ENCODE assay signal across 28 cellular contexts in genomic region chr1:198340139-198340538, GRCh38.
"Had no signal": no experiment of that assay in that cellular context is flagged by ENCODE, and none has a peak within 500 bp of the region (broad histone marks: within the 10 kb centered on the region; RNA-seq: fewer than 3 reads in every experiment).

No MANE protein-coding gene starts in this region.

- ATAC-seq: activated naive CD4-positive, alpha-beta T cell treated with anti-CD3 and anti-CD28 coated beads, Interleukin-2, amount 50 U/mL, for 72 hours; gastroesophageal sphincter; heart left ventricle; stimulated activated memory B cell treated with anti-CD40 and anti-IgM and Interleukin-4, amounts not matched to agents 10 μg/mL and 1 μg/mL and 100 μg/mL, for 72 hours; stimulated activated naive CD8-positive, alpha-beta T cell treated with anti-CD3 and anti-CD28 coated beads, Interleukin-15, amount 100 ng/mL, for 72 hours had no signal

- H3K36me3 Mint-ChIP-seq: activated CD4-positive, alpha-beta memory T cell treated with anti-CD3 and anti-CD28 coated beads for 36 hours; activated naive CD4-positive, alpha-beta T cell treated with anti-CD3 and anti-CD28 coated beads, Interleukin-2, amount 50 U/mL, for 72 hours; mesothelial cell of epicardium; stimulated activated memory B cell treated with anti-CD40 and anti-IgM and Interleukin-4, amounts not matched to agents 10 μg/mL and 1 μg/mL and 100 μg/mL, for 72 hours had no signal

- H3K27me3 Mint-ChIP-seq: activated CD4-positive, alpha-beta memory T cell treated with anti-CD3 and anti-CD28 coated beads for 36 hours; activated T-cell treated with anti-CD3 and anti-CD28 coated beads, Interleukin-2, amount 50 U/mL, for 24 hours; stimulated activated naive CD8-positive, alpha-beta T cell treated with anti-CD3 and anti-CD28 coated beads, Interleukin-15, amount 100 ng/mL, for 72 hours had no signal

- H3K4me3 Mint-ChIP-seq: activated CD4-positive, alpha-beta memory T cell treated with anti-CD3 and anti-CD28 coated beads for 36 hours; activated CD4-positive, alpha-beta T cell treated with anti-CD3 and anti-CD28 coated beads, Interleukin-2, amount 10 ng/mL, durations not matched to agents 24 days and 14 days; activated T-cell treated with anti-CD3 and anti-CD28 coated beads, Interleukin-2, amount 50 U/mL, for 24 hours; immature natural killer cell; mesothelial cell of epicardium; naive B cell; nephron progenitor cell; stimulated activated memory B cell treated with anti-CD40 and anti-IgM and Interleukin-4, amounts not matched to agents 10 μg/mL and 1 μg/mL and 100 μg/mL, for 72 hours; stimulated activated naive CD8-positive, alpha-beta T cell treated with anti-CD3 and anti-CD28 coated beads, Interleukin-15, amount 100 ng/mL, for 72 hours had no signal

- H3K27ac Mint-ChIP-seq: activated CD4-positive, alpha-beta memory T cell treated with anti-CD3 and anti-CD28 coated beads for 36 hours; activated CD4-positive, alpha-beta T cell treated with anti-CD3 and anti-CD28 coated beads, Interleukin-2, amount 10 ng/mL, durations not matched to agents 24 days and 14 days; activated naive CD4-positive, alpha-beta T cell treated with anti-CD3 and anti-CD28 coated beads, Interleukin-2, amount 50 U/mL, for 72 hours; activated T-cell treated with anti-CD3 and anti-CD28 coated beads, Interleukin-2, amount 50 U/mL, for 24 hours; immature natural killer cell; mesothelial cell of epicardium; nephron progenitor cell; stimulated activated memory B cell treated with anti-CD40 and anti-IgM and Interleukin-4, amounts not matched to agents 10 μg/mL and 1 μg/mL and 100 μg/mL, for 72 hours; stimulated activated naive CD8-positive, alpha-beta T cell treated with anti-CD3 and anti-CD28 coated beads, Interleukin-15, amount 100 ng/mL, for 72 hours had no signal

- H3K4me1 Mint-ChIP-seq: activated CD4-positive, alpha-beta T cell treated with anti-CD3 and anti-CD28 coated beads, Interleukin-2, amount 10 ng/mL, durations not matched to agents 24 days and 14 days; immature natural killer cell; mesothelial cell of epicardium; naive B cell; nephron progenitor cell; stimulated activated memory B cell treated with anti-CD40 and anti-IgM and Interleukin-4, amounts not matched to agents 10 μg/mL and 1 μg/mL and 100 μg/mL, for 72 hours; stimulated activated naive CD8-positive, alpha-beta T cell treated with anti-CD3 and anti-CD28 coated beads, Interleukin-15, amount 100 ng/mL, for 72 hours had no signal

- DNase-seq: activated CD4-positive, alpha-beta memory T cell treated with anti-CD3 and anti-CD28 coated beads for 36 hours; activated CD4-positive, alpha-beta T cell treated with anti-CD3 and anti-CD28 coated beads, Interleukin-2, amount 10 ng/mL, durations not matched to agents 24 days and 14 days; activated CD4-positive, CD25-positive, alpha-beta regulatory T cell treated with anti-CD3 and anti-CD28 coated beads, Interleukin-2, amount 50 U/mL, for 72 hours; activated CD8-positive, alpha-beta memory T cell treated with anti-CD3 and anti-CD28 coated beads, Interleukin-2, amount 50 U/mL, for 4 hours; activated gamma-delta T cell treated with Interleukin-2 at 50 U/mL for 16 hours; activated T-cell treated with anti-CD3 and anti-CD28 coated beads, Interleukin-2, amount 50 U/mL, for 24 hours; central memory CD4-positive, alpha-beta T cell; heart left ventricle; hypothalamus; immature natural killer cell; kidney; naive B cell; nephron progenitor cell; ovary; retina; sigmoid colon; small intestine; stimulated activated CD4-positive, alpha-beta T cell treated with anti-CD3 and anti-CD28 coated beads, Interleukin-1b, Interleukin-23, amount 100 ng/mL, for 48 hours; stimulated activated CD4-positive, alpha-beta T cell treated with anti-CD3 and anti-CD28 coated beads, Interleukin-4, amount 100 ng/mL, for 4 hours; stimulated activated CD8-positive, alpha-beta memory T cell treated with anti-CD3 and anti-CD28 coated beads, Interleukin-4, amount 100 ng/mL, for 48 hours; stimulated activated naive CD8-positive, alpha-beta T cell treated with anti-CD3 and anti-CD28 coated beads, Interleukin-15, amount 100 ng/mL, for 72 hours; substantia nigra; T1000; upper lobe of left lung had no signal

- H3K9me3 Mint-ChIP-seq: activated T-cell treated with anti-CD3 and anti-CD28 coated beads, Interleukin-2, amount 50 U/mL, for 24 hours; nephron progenitor cell had no signal
